2 cellular contexts compared by ENCODE assay signal in genomic region chr7:127608446-127608845, GRCh38.
TF ChIP-seq lines count a peak whose summit lies in the region.

No MANE protein-coding gene starts in this region.

TF ChIP-seq in liver, 16 proteins besides CTCF, POLR2A, EP300 and RAD21:
- TF ChIP-seq HNF4G (IDR thresholded peaks at IDR 0.05), result no peak
- TF ChIP-seq GABPA (IDR thresholded peaks at IDR 0.05 in 1 of 2, conservative IDR thresholded peaks at IDR 0.05 in 1 of 2), result no peak
- TF ChIP-seq SP1 (IDR thresholded peaks at IDR 0.05), result no peak
- no peak for TF ChIP-seq REST (IDR thresholded peaks at IDR 0.05)
- no peak for TF ChIP-seq NR2F2 (IDR thresholded peaks at IDR 0.05)
- no peak for TF ChIP-seq ZBTB33 (IDR thresholded peaks at IDR 0.05)
- TF ChIP-seq EGR1 (IDR thresholded peaks at IDR 0.05; ENCODE audit: low read depth in 2 of 2), result no peak
- TF ChIP-seq FOXA1 (IDR thresholded peaks at IDR 0.05), result no peak
- TF ChIP-seq TAF1 (conservative IDR thresholded peaks at IDR 0.05), result no peak
- no peak for TF ChIP-seq MAX (IDR thresholded peaks at IDR 0.05)
- TF ChIP-seq JUND (IDR thresholded peaks at IDR 0.05), result no peak
- TF ChIP-seq YY1 (IDR thresholded peaks at IDR 0.05), result no peak

TF ChIP-seq in HepG2, 621 proteins besides CTCF, POLR2A, EP300 and RAD21:
- no peak for TF ChIP-seq ZXDC (CRISPR knock-in tag; IDR thresholded peaks at IDR 0.05)
- no peak for TF ChIP-seq PAXIP1 (CRISPR knock-in tag; conservative IDR thresholded peaks at IDR 0.05)
